ENCODE assay signal across 8 cellular contexts in genomic region chr16:970379-970765, GRCh38. TPM values are rescaled to one million over a fixed set of nuclear protein-coding genes. Genes with fewer than 3 reads are reported as not detected.
DNase-seq lines count a peak whose midpoint lies in the region; ATAC-seq, FAIRE-seq and TF ChIP-seq lines count a peak whose summit lies in the region.

No MANE protein-coding gene starts in this region.

- CTCF ChIA-PET in Calu3 (lab: Charles Lee), result no interaction called here

- H3K9ac ChIP-seq in astrocyte (ENCODE audit: low read length), result peak overlapping the region; percentile 90

- H3K36me3 ChIP-seq in astrocyte (ENCODE audit: insufficient read depth, low read length), result no peaks in the 10 kb centered on the region
- H3K36me3 ChIP-seq in tibial artery, result peaks cover 20 to 30% (median 22%) of the 10 kb centered on the region in 3 donors

- no TSS peak for BruUV-seq in Calu3 (replicated peaks; lab: Mats Ljungman, UMichigan)

- H3K27me3 Mint-ChIP-seq in Calu3 (ENCODE audit: unreplicated experiment) (no peaks in the 10 kb centered on the region), astrocyte (ENCODE audit: low read depth, unreplicated experiment) (peaks cover 14% of the 10 kb centered on the region)

- peaks cover 10% of the 10 kb centered on the region for H3K9me3 ChIP-seq in astrocyte (ENCODE audit: insufficient read depth, low read depth, low read length)
- H3K9me3 ChIP-seq in tibial artery, result no peaks in the 10 kb centered on the region

- H3K27me3 ChIP-seq in astrocyte (ENCODE audit: insufficient read depth, low read length) (peaks cover 17% of the 10 kb centered on the region), tibial artery (no peaks in the 10 kb centered on the region)

- ATAC-seq in HG03039 (IDR thresholded peaks at IDR 0.05; ENCODE audit: unreplicated experiment), result peak; percentile 25
- peak; percentile 59 for ATAC-seq in left colon

- H3K4me3 ChIP-seq in astrocyte (ENCODE audit: insufficient read depth, low read depth, low read length), result peak overlapping the region; percentile 66
- H3K4me3 ChIP-seq in tibial artery, result peak overlapping the region; percentile 97

- peak overlapping the region; percentile 93 for H3K4me2 ChIP-seq in astrocyte (ENCODE audit: low read length)

- peak overlapping the region; percentile 69 for H3K4me3 Mint-ChIP-seq in Calu3 (ENCODE audit: low read depth, unreplicated experiment)
- H3K4me3 Mint-ChIP-seq in astrocyte (ENCODE audit: unreplicated experiment), result peak overlapping the region; percentile 84

- intact Hi-C loops in Calu3 (cut with micrococcal nuclease; ENCODE audit: unreplicated experiment), result no loop called here
- intact Hi-C loops in left colon (cut with DNase I, micrococcal nuclease), result no loop called here
- intact Hi-C loops in tibial artery (cut with DNase I; ENCODE audit: low total_unique reads), result no loop called here

- in situ Hi-C loops in G401 (cut with HindIII; ENCODE audit: low sequenced_read_pairs), result loop anchor here (10.0 kb wide), 1 partner anchor 256 kb away; the partner anchor contains the start of gene METRN

- H3K9me3 Mint-ChIP-seq in Calu3 (ENCODE audit: low read depth, unreplicated experiment) (peaks cover 3% of the 10 kb centered on the region), astrocyte (ENCODE audit: unreplicated experiment) (peaks cover 10% of the 10 kb centered on the region)

- H3K27ac Mint-ChIP-seq in Calu3 (ENCODE audit: unreplicated experiment) (no peak overlapping the region), astrocyte (ENCODE audit: unreplicated experiment) (no peak overlapping the region)

- H3K4me1 Mint-ChIP-seq in Calu3 (ENCODE audit: low read depth, unreplicated experiment) (peaks cover 38% of the 10 kb centered on the region), astrocyte (ENCODE audit: low read depth, unreplicated experiment) (no peaks in the 10 kb centered on the region)

- H2AFZ ChIP-seq in astrocyte (ENCODE audit: low read depth, low read length), result peak overlapping the region; percentile 100

- H3K79me2 ChIP-seq in astrocyte (ENCODE audit: insufficient read depth, low read length), result peaks cover 8% of the 10 kb centered on the region

- TF ChIP-seq CTCF in Calu3 (IDR thresholded peaks at IDR 0.05; ENCODE audit: unreplicated experiment) (no peak), astrocyte (IDR thresholded peaks at IDR 0.05; ENCODE audit: insufficient read depth, low read depth, low read length) (no peak), tibial artery (IDR thresholded peaks at IDR 0.05) (no peak)

- H3K4me1 ChIP-seq in astrocyte (ENCODE audit: insufficient read depth, low read length) (peaks cover 5% of the 10 kb centered on the region), tibial artery (peaks cover 4 to 32% (median 22%) of the 10 kb centered on the region in 4 donors)

- DNase-seq in Calu3 (no peak), astrocyte (ENCODE audit: low read depth) (no peak), left colon (no peak), tibial artery (no peak), G401 (ENCODE audit: low spot score) (no peak), UCSD-AML1 (lab: John Stamatoyannopoulos, UW; ENCODE audit: unreplicated experiment) (no peak), NCI-H510A treated with DMSO at 0.1 percent for 48 hours (lab: John Stamatoyannopoulos, UW) (no peak)

- H3K27ac ChIP-seq in astrocyte (ENCODE audit: low read depth, low read length) (peak overlapping the region; percentile 56), tibial artery (peak overlapping the region; percentile 80 to 82)

- peaks cover 11% of the 10 kb centered on the region for H4K20me1 ChIP-seq in astrocyte (ENCODE audit: insufficient read depth, low read length)

- no peak for FAIRE-seq in astrocyte (lab: Jason Lieb, UNC)

- H3K36me3 Mint-ChIP-seq in Calu3 (ENCODE audit: insufficient read depth, unreplicated experiment) (peaks cover 33% of the 10 kb centered on the region), astrocyte (ENCODE audit: low read depth, unreplicated experiment) (peaks cover 15% of the 10 kb centered on the region)

RNA-seq across cellular contexts. Expression of gene LMF1, which starts 0.4 kb away (rescaled TPM):
- total RNA-seq in Calu3 (2022) (31.9 and 34.6 TPM in 2 replicates), astrocyte (12.6 and 15.0 TPM in 2 replicates), left colon (10 to 100 TPM; 17.3 to 22.6 TPM)
- 25.9 and 34.1 TPM in 2 replicates for total RNA-seq in G401 (2014; rRNA removed; shearing (Covaris generic))

RNA-seq across cellular contexts. Expression of gene SOX8, which starts 11.2 kb away (rescaled TPM):
- 0.92 and 1.2 TPM in 2 replicates for total RNA-seq in Calu3 (2022)
- 0.70 and 0.98 TPM in 2 replicates for total RNA-seq in astrocyte
- total RNA-seq in left colon, result under 1 TPM; 0.31 to 0.70 TPM
- total RNA-seq in G401 (2014; rRNA removed; shearing (Covaris generic)), result 72.7 and 82.6 TPM in 2 replicates

Comparison
In these comparisons a context has a peak if more than half of its experiments do, and no peak if none do; other contexts are left out.
1. RNA of gene SOX8, which starts 11.2 kb away (total RNA-seq): 72.7 to 82.6 TPM in G401; 0.70 to 0.98 TPM in astrocyte, 0.92 to 1.2 TPM in Calu3 and 0.31 to 0.70 TPM in left colon; every median in the first group is over 10 times any median in the second.